In genomic region chr20:38515631-38516030, GRCh38 we compare ENCODE assay signal across 19 cellular contexts. TPM values are rescaled to one million over a fixed set of nuclear protein-coding genes. Genes with fewer than 3 reads are reported as not detected.
A peak's percentile ranks its signal among the peaks of the same experiment; 100 is the strongest.
DNase-seq lines count a peak whose midpoint lies in the region; ATAC-seq and TF ChIP-seq lines count a peak whose summit lies in the region.
"Had no signal": no experiment of that assay in that cellular context is flagged by ENCODE, and none has a peak within 500 bp of the region (broad histone marks: within the 10 kb centered on the region; RNA-seq: fewer than 3 reads in every experiment).

No MANE protein-coding gene starts in this region.

- H3K4me3 ChIP-seq in fibroblast of the aortic adventitia (ENCODE audit: low read depth, low read length) (no peak overlapping the region), testis (no peak overlapping the region), mesendoderm (ENCODE audit: low read length) (no peak overlapping the region)
- H3K4me3 ChIP-seq: BLaER1, GM12878, HAP-1 had no signal

- intact Hi-C loops in testis (cut with DNase I; ENCODE audit: low total_unique reads): no loop called here

- no peaks in the 10 kb centered on the region for H3K79me1 ChIP-seq in mesendoderm (ENCODE audit: low read length)

- in situ Hi-C loops in G401 (cut with HindIII; ENCODE audit: low sequenced_read_pairs): no loop called here

- H3K4me1 Mint-ChIP-seq in central memory CD8-positive, alpha-beta T cell: peaks cover 17% of the 10 kb centered on the region
- H3K4me1 Mint-ChIP-seq: B cell had no signal

- 39 to 45% methylated on average over 2 of the region's 2 CpGs for WGBS in testis, 2 donors
- no CpG with 5 or more reads among the region's 2 CpGs for WGBS in mesendoderm (ENCODE audit: extremely low coverage, insufficient coverage, low lambda C conversion rate)

- H3K79me2 ChIP-seq in mesendoderm (ENCODE audit: control insufficient read depth, insufficient read depth, low read length): no peaks in the 10 kb centered on the region

- H3K27ac Mint-ChIP-seq in central memory CD8-positive, alpha-beta T cell (ENCODE audit: low read depth): peak overlapping the region; percentile 32
- H3K27ac Mint-ChIP-seq: B cell had no signal

- TF ChIP-seq CTCF in fibroblast of the aortic adventitia (IDR thresholded peaks at IDR 0.05; ENCODE audit: insufficient read depth, low read length) (no peak), testis (IDR thresholded peaks at IDR 0.05) (no peak)

- peak; percentile 6 for DNase-seq in G401 (ENCODE audit: low spot score)
- DNase-seq in central memory CD8-positive, alpha-beta T cell (ENCODE audit: low spot score in 2 of 2): no peak
- DNase-seq in fibroblast of the aortic adventitia (ENCODE audit: low read depth): peak; percentile 12
- peak; percentile 53 for DNase-seq in testis
- DNase-seq in mesendoderm: no peak
- DNase-seq in ureter (ENCODE audit: low spot score): no peak
- DNase-seq: Caco-2; CD4-positive, CD25-positive, alpha-beta regulatory T cell; CD8-positive, alpha-beta T cell; DMS153; DND-41; GDM1; GOT3 had no signal

- no peak overlapping the region for H2BK120ac ChIP-seq in mesendoderm (ENCODE audit: low read depth, low read length)

- H4K5ac ChIP-seq in mesendoderm (ENCODE audit: low read length): no peak overlapping the region

- no peak overlapping the region for H3K4ac ChIP-seq in mesendoderm (ENCODE audit: low read depth, low read length)

- H3K36me3 ChIP-seq in testis (ENCODE audit: low read depth, missing control alignments) (no peaks in the 10 kb centered on the region), mesendoderm (ENCODE audit: control insufficient read depth, insufficient read depth, low read length) (peaks cover 2% of the 10 kb centered on the region)

- H3K27me3 ChIP-seq in testis (no peaks in the 10 kb centered on the region), mesendoderm (ENCODE audit: insufficient read depth, low read length, poor library complexity) (no peaks in the 10 kb centered on the region)
- H3K27me3 ChIP-seq: BLaER1 had no signal

- H3K56ac ChIP-seq in mesendoderm (ENCODE audit: low read length): no peak overlapping the region

- no peaks in the 10 kb centered on the region for H3K4me1 ChIP-seq in testis
- no peaks in the 10 kb centered on the region for H3K4me1 ChIP-seq in mesendoderm (ENCODE audit: control insufficient read depth, low read depth, low read length)
- H3K4me1 ChIP-seq: BLaER1, Caco-2 had no signal

- no peak for ATAC-seq in central memory CD8-positive, alpha-beta T cell (replicated peaks; ENCODE audit: extremely low read depth, poor library complexity, severe bottlenecking)
- ATAC-seq in HG02970 (IDR thresholded peaks at IDR 0.05; ENCODE audit: low FRiP score, unreplicated experiment): no peak
- ATAC-seq: CD8-positive, alpha-beta T cell; GM12878 had no signal

- H3K27me3 Mint-ChIP-seq in central memory CD8-positive, alpha-beta T cell: no peaks in the 10 kb centered on the region
- H3K27me3 Mint-ChIP-seq: B cell; CD4-positive, CD25-positive, alpha-beta regulatory T cell had no signal

- no peak overlapping the region for H2AK5ac ChIP-seq in mesendoderm (ENCODE audit: low read length)

- H3K9ac ChIP-seq in mesendoderm (ENCODE audit: low read length): no peak overlapping the region
- H3K9ac ChIP-seq: BLaER1 had no signal

- peaks cover 49% of the 10 kb centered on the region for H3K36me3 Mint-ChIP-seq in central memory CD8-positive, alpha-beta T cell (ENCODE audit: insufficient read depth)

- H2BK5ac ChIP-seq in mesendoderm (ENCODE audit: low read length): no peak overlapping the region

- no peak overlapping the region for H3K4me3 Mint-ChIP-seq in central memory CD8-positive, alpha-beta T cell
- H3K4me3 Mint-ChIP-seq: B cell; CD4-positive, CD25-positive, alpha-beta regulatory T cell; CD8-positive, alpha-beta T cell had no signal

- no peak overlapping the region for H3K18ac ChIP-seq in mesendoderm (ENCODE audit: low read length)

- H3K9me3 Mint-ChIP-seq in central memory CD8-positive, alpha-beta T cell: no peaks in the 10 kb centered on the region
- H3K9me3 Mint-ChIP-seq: CD4-positive, CD25-positive, alpha-beta regulatory T cell; CD8-positive, alpha-beta T cell had no signal

- TF ChIP-seq POLR2A in testis (IDR thresholded peaks at IDR 0.05): no peak

- H4K8ac ChIP-seq in mesendoderm (ENCODE audit: low read depth, low read length): no peak overlapping the region

- no peak overlapping the region for H2BK15ac ChIP-seq in mesendoderm (replicated peaks; ENCODE audit: low read depth)

- no peak overlapping the region for H3K4me2 ChIP-seq in mesendoderm (ENCODE audit: low read length)
- H3K4me2 ChIP-seq: BLaER1 had no signal

- no peak overlapping the region for H3K23ac ChIP-seq in mesendoderm (ENCODE audit: low read length)

- no peaks in the 10 kb centered on the region for H3K9me3 ChIP-seq in testis
- H3K9me3 ChIP-seq: Caco-2, HAP-1 had no signal

- H3K27ac ChIP-seq in testis (no peak overlapping the region), mesendoderm (ENCODE audit: low read depth, low read length) (no peak overlapping the region)
- H3K27ac ChIP-seq: BLaER1, C4-2B had no signal

RNA-seq across cellular contexts. Expression of gene RALGAPB, which starts 43.0 kb away (rescaled TPM):
- total RNA-seq in G401 (2014; rRNA removed; shearing (Covaris generic)): 4.9 and 8.7 TPM in 2 replicates
- total RNA-seq in fibroblast of the aortic adventitia (ENCODE audit: low replicate concordance): 48.7 and 49.0 TPM in 2 replicates
- total RNA-seq in testis: 10 to 100 TPM; 49.9 to 64.7 TPM
- polyA plus RNA-seq in testis (ENCODE audit: insufficient read depth, low read depth, low replicate concordance): 52.6 TPM
- 18.1 TPM for polyA plus RNA-seq in mesendoderm (2013, experiment 1 of 2)
- 18.0 TPM for polyA plus RNA-seq in mesendoderm (2013, experiment 2 of 2)
- total RNA-seq in ureter: 67.9 TPM

Comparison
In these comparisons a context has a peak if more than half of its experiments do, and no peak if none do; other contexts are left out.
1. DNase-seq: peak in G401 (single experiment), fibroblast of the aortic adventitia (single experiment) and testis (single experiment); none in central memory CD8-positive, alpha-beta T cell (0 of 2), mesendoderm (single experiment) and ureter (single experiment).